19 cellular contexts compared by ENCODE assay signal in the genomic region with DNA sequence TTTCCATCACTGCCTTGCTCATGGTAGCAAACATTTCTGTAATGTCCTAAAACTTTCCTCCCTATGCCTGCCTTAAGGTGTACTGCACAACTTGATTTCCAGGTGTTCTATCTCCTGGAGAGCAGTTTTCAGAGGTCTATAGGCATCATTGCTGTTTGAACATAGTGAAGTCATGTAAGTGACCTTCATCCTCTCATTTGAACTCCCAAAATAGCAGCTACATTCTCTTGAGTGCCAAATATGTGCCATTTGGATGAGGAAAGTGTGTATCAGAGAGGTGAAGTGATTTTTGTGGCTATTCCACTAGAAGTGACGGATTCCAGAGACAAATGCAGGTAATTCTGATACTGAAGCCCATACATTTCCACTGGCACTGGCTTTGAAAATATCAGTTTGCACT. TPM values are rescaled to one million over a fixed set of nuclear protein-coding genes. Genes with fewer than 3 reads are reported as not detected.
A peak's percentile ranks its signal among the peaks of the same experiment; 100 is the strongest.
DNase-seq lines count a peak whose midpoint lies in the region; ATAC-seq and TF ChIP-seq lines count a peak whose summit lies in the region.
"Had no signal": no experiment of that assay in that cellular context is flagged by ENCODE, and none has a peak within 500 bp of the region (broad histone marks: within the 10 kb centered on the region; RNA-seq: fewer than 3 reads in every experiment).

No MANE protein-coding gene starts in this region.

- H3K4me1 ChIP-seq in heart left ventricle (peaks cover 0 to 35% (median 22%) of the 10 kb centered on the region in 12 donors), right atrium auricular region (peaks cover 0 to 14% of the 10 kb centered on the region in 2 donors)
- H3K4me1 ChIP-seq: A549 had no signal

- no peak for DNase-seq in Right ventricle myocardium inferior (ENCODE audit: missing footprints)
- no peak for DNase-seq in cardiac septum (ENCODE audit: low spot score)
- no peak for DNase-seq in heart left ventricle
- no peak for DNase-seq in right atrium auricular region (ENCODE audit: low spot score)
- no peak for DNase-seq in posterior vena cava (ENCODE audit: low spot score)
- DNase-seq in activated CD4-positive, alpha-beta T cell treated with anti-CD3 and anti-CD28 coated beads, Interleukin-2, amount 50 U/mL, for 48 hours = no peak
- DNase-seq: AML-193; Caco-2; CD4-positive, alpha-beta T cell; GDM1; HCEC 1CT had no signal

- H3K4me3 ChIP-seq in heart left ventricle = no peak overlapping the region
- no peak overlapping the region for H3K4me3 ChIP-seq in right atrium auricular region
- H3K4me3 ChIP-seq: A549, GM23338 had no signal

- TF ChIP-seq CTCF in heart left ventricle (IDR thresholded peaks at IDR 0.05) = no peak
- TF ChIP-seq CTCF in right atrium auricular region (IDR thresholded peaks at IDR 0.05) = no peak

- WGBS in heart left ventricle, 4 donors = 39 to 63% (median 53%) methylated on average over 1 of the region's 1 CpG

- intact Hi-C loops in Right ventricle myocardium inferior (cut with DNase I) (loop anchor here (5.0 kb wide), 1 partner anchor 97 kb away; a partner anchor contains a TSS), cardiac septum (cut with DNase I) (loop anchor here (5.0 to 10.0 kb wide), 2 partner anchors 73 to 666 kb away; no protein-coding TSS in a partner anchor), heart left ventricle (cut with DNase I) (loop anchor here in 5 of 10 donors (5.0 to 10.0 kb wide), 5 partner anchors 63 to 88 kb away; no protein-coding TSS in a partner anchor), posterior vena cava (cut with DNase I) (no loop called here)

- no peaks in the 10 kb centered on the region for H3K27me3 ChIP-seq in heart left ventricle
- no peaks in the 10 kb centered on the region for H3K27me3 ChIP-seq in right atrium auricular region

- peak; percentile 61 for ATAC-seq in Right ventricle myocardium inferior
- ATAC-seq in heart left ventricle = peak; percentile 57 to 66 (median 64)
- ATAC-seq in GM19395 (IDR thresholded peaks at IDR 0.05; ENCODE audit: unreplicated experiment) = no peak
- ATAC-seq in HG02588 (IDR thresholded peaks at IDR 0.05; ENCODE audit: unreplicated experiment) = no peak
- ATAC-seq: A549, GM23338 had no signal

- TF ChIP-seq POLR2A in heart left ventricle (IDR thresholded peaks at IDR 0.05) = no peak

- H3K27ac ChIP-seq in heart left ventricle = peak overlapping the region; percentile 18 to 86 (median 76)
- peak overlapping the region; percentile 30 to 65 for H3K27ac ChIP-seq in right atrium auricular region
- H3K27ac ChIP-seq: 22Rv1, A549, C4-2B, HL-60 had no signal

- H3K36me3 ChIP-seq in heart left ventricle = no peaks in the 10 kb centered on the region
- no peaks in the 10 kb centered on the region for H3K36me3 ChIP-seq in right atrium auricular region

- H3K9me3 ChIP-seq in heart left ventricle (no peaks in the 10 kb centered on the region), right atrium auricular region (no peaks in the 10 kb centered on the region)
- H3K9me3 ChIP-seq: A549, Caco-2 had no signal

RNA-seq across cellular contexts. Expression of a gene that starts 3.4 kb away (rescaled TPM):
- 24.0 TPM for total RNA-seq in Right ventricle myocardium inferior
- total RNA-seq in cardiac septum = 29.6 TPM
- 10 to 100 TPM; 14.8 to 44.5 (median 23.4) TPM for total RNA-seq in heart left ventricle
- 10 to 100 TPM in 1 of 2 donors, 1 to 10 TPM in 1; 2.9 to 18.7 TPM for polyA plus RNA-seq in heart left ventricle
- 10 to 100 TPM in 1 of 2 donors, 1 to 10 TPM in 1; 5.4 to 14.5 TPM for total RNA-seq in right atrium auricular region
- under 1 TPM; 0.43 to 0.93 TPM for total RNA-seq in posterior vena cava
- total RNA-seq: CD4-positive, alpha-beta T cell; HT1080 had no signal

Comparison
In these comparisons a context has a peak if more than half of its experiments do, and no peak if none do; other contexts are left out.
1. ATAC-seq: peak in Right ventricle myocardium inferior (single experiment) and heart left ventricle (4 of 4); none in GM19395 (single experiment) and HG02588 (single experiment).
2. intact Hi-C loops: an anchor here in Right ventricle myocardium inferior (5.0 kb wide) and cardiac septum (5.0 to 10.0 kb wide); none called in posterior vena cava.